ENCODE assay signal across 8 cellular contexts in the genomic region with DNA sequence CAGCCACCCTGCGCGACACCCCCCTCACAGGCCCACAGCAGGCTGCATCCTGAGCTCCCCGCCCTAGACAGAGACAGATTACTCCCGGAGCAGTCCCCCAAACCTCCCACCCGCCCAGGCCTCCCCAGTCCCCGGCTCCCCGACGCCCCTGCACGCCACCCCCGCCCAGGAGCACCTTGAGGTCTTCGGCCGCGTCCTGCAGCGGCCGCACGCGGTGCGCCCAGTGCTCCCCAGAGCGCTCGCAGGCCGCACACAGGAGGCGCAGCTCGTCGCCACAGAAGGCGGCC. TPM values are rescaled to one million over a fixed set of nuclear protein-coding genes. Genes with fewer than 3 reads are reported as not detected.
DNase-seq lines count a peak whose midpoint lies in the region; ATAC-seq and TF ChIP-seq lines count a peak whose summit lies in the region.

No MANE protein-coding gene starts in this region.

- intact Hi-C loops in activated CD4-positive, alpha-beta T cell treated with anti-CD3 and anti-CD28 coated beads for 36 hours (cut with DNase I, micrococcal nuclease): loop anchor here (1.0 to 10.0 kb wide), 12 partner anchors 27 to 1661 kb away; partner anchors contain the start of genes ARF1 (in 1 of the 2), GALNT2 (in 1 of the 2), GUK1 (in 1 of the 2) and JMJD4 (in 1 of the 2)

- no peaks in the 10 kb centered on the region for H3K9me3 ChIP-seq in thymus (ENCODE audit: control insufficient read depth)

- DNase-seq in activated CD4-positive, alpha-beta T cell treated with anti-CD3 and anti-CD28 coated beads for 36 hours: no peak
- no peak for DNase-seq in activated CD4-positive, alpha-beta T cell treated with anti-CD3 and anti-CD28 coated beads for 1 hour
- DNase-seq in activated naive CD8-positive, alpha-beta T cell treated with anti-CD3 and anti-CD28 coated beads for 36 hours: peak; percentile 35
- DNase-seq in kidney epithelial cell (ENCODE audit: low read depth) (no peak), cerebellar cortex (ENCODE audit: low spot score) (no peak), T1000 (lab: John Stamatoyannopoulos, UW) (no peak)

- H3K27me3 ChIP-seq in kidney epithelial cell (ENCODE audit: control insufficient read depth, insufficient read depth, low read length) (no peaks in the 10 kb centered on the region), thymus (ENCODE audit: control insufficient read depth, insufficient read depth) (no peaks in the 10 kb centered on the region)

- no peak for TF ChIP-seq CTCF in kidney epithelial cell (IDR thresholded peaks at IDR 0.05; ENCODE audit: insufficient read depth, low read length, poor library complexity, severe bottlenecking)

- CTCF ChIA-PET in activated CD4-positive, alpha-beta T cell treated with anti-CD3 and anti-CD28 coated beads for 36 hours (lab: Charles Lee): interaction anchor here (0.5 to 1.4 kb wide), 5 partner anchors 18 to 241 kb away, joined by 3 to 6 read pairs (median 3); no protein-coding TSS in a partner anchor

- H3K36me3 ChIP-seq in kidney epithelial cell (ENCODE audit: control insufficient read depth, insufficient read depth, low read length) (no peaks in the 10 kb centered on the region), thymus (ENCODE audit: control insufficient read depth, insufficient read depth) (peaks cover 34% of the 10 kb centered on the region)

- peak overlapping the region; percentile 15 for H3K27ac ChIP-seq in thymus (ENCODE audit: low read depth)

- ATAC-seq in activated CD4-positive, alpha-beta T cell treated with anti-CD3 and anti-CD28 coated beads for 36 hours: peak; percentile 2
- peak; percentile 23 for ATAC-seq in HG03135 (IDR thresholded peaks at IDR 0.05; ENCODE audit: unreplicated experiment)

- H3K27me3 Mint-ChIP-seq in activated CD4-positive, alpha-beta T cell treated with anti-CD3 and anti-CD28 coated beads for 36 hours: no peaks in the 10 kb centered on the region
- H3K27me3 Mint-ChIP-seq in activated naive CD8-positive, alpha-beta T cell treated with anti-CD3 and anti-CD28 coated beads for 36 hours: no peaks in the 10 kb centered on the region

- POLR2A ChIA-PET in activated CD4-positive, alpha-beta T cell treated with anti-CD3 and anti-CD28 coated beads for 36 hours (lab: Charles Lee): interaction anchor here (1.5 to 2.2 kb wide), 2 partner anchors 52 to 240 kb away, joined by 4 to 14 read pairs; partner anchors contain the start of gene IBA57

- peak overlapping the region; percentile 92 for H3K4me3 Mint-ChIP-seq in activated CD4-positive, alpha-beta T cell treated with anti-CD3 and anti-CD28 coated beads for 36 hours
- peak overlapping the region; percentile 98 for H3K4me3 Mint-ChIP-seq in activated naive CD8-positive, alpha-beta T cell treated with anti-CD3 and anti-CD28 coated beads for 36 hours

- H3K4me1 Mint-ChIP-seq in activated CD4-positive, alpha-beta T cell treated with anti-CD3 and anti-CD28 coated beads for 36 hours: peaks cover 46% of the 10 kb centered on the region
- peaks cover 40% of the 10 kb centered on the region for H3K4me1 Mint-ChIP-seq in activated naive CD8-positive, alpha-beta T cell treated with anti-CD3 and anti-CD28 coated beads for 36 hours

- peak overlapping the region; percentile 93 for H3K27ac Mint-ChIP-seq in activated CD4-positive, alpha-beta T cell treated with anti-CD3 and anti-CD28 coated beads for 36 hours
- peak overlapping the region; percentile 93 for H3K27ac Mint-ChIP-seq in activated naive CD8-positive, alpha-beta T cell treated with anti-CD3 and anti-CD28 coated beads for 36 hours

- WGBS in thymus: 2% methylated on average over 25 of the region's 25 CpGs

- no peaks in the 10 kb centered on the region for H3K9me3 Mint-ChIP-seq in activated CD4-positive, alpha-beta T cell treated with anti-CD3 and anti-CD28 coated beads for 36 hours (ENCODE audit: low read depth)
- H3K9me3 Mint-ChIP-seq in activated naive CD8-positive, alpha-beta T cell treated with anti-CD3 and anti-CD28 coated beads for 36 hours: no peaks in the 10 kb centered on the region

- peaks cover 36% of the 10 kb centered on the region for H3K36me3 Mint-ChIP-seq in activated CD4-positive, alpha-beta T cell treated with anti-CD3 and anti-CD28 coated beads for 36 hours (ENCODE audit: low read depth)
- H3K36me3 Mint-ChIP-seq in activated naive CD8-positive, alpha-beta T cell treated with anti-CD3 and anti-CD28 coated beads for 36 hours: peaks cover 31% of the 10 kb centered on the region

- H3K4me3 ChIP-seq in kidney epithelial cell (ENCODE audit: low read depth, low read length) (peak overlapping the region; percentile 64), thymus (ENCODE audit: low read length) (peak overlapping the region; percentile 89)

- peaks cover 24% of the 10 kb centered on the region for H3K4me1 ChIP-seq in thymus (ENCODE audit: control insufficient read depth, insufficient read depth, low read length)

RNA-seq across cellular contexts. Expression of gene TRIM11, which starts 0.7 kb away (rescaled TPM):
- total RNA-seq in activated CD4-positive, alpha-beta T cell treated with anti-CD3 and anti-CD28 coated beads for 36 hours: 10 to 100 TPM; 27.0 to 33.3 TPM
- 10 to 100 TPM; 32.7 to 36.1 TPM for total RNA-seq in activated naive CD8-positive, alpha-beta T cell treated with anti-CD3 and anti-CD28 coated beads for 36 hours
- 47.0 and 59.9 TPM in 2 replicates for total RNA-seq in kidney epithelial cell
- 21.8 TPM for polyA plus RNA-seq in thymus

RNA-seq across cellular contexts. Expression of gene TRIM17, which starts 10.7 kb away (rescaled TPM):
- 1 to 10 TPM; 1.2 to 1.3 TPM for total RNA-seq in activated CD4-positive, alpha-beta T cell treated with anti-CD3 and anti-CD28 coated beads for 36 hours
- 1 to 10 TPM; 1.3 to 1.9 TPM for total RNA-seq in activated naive CD8-positive, alpha-beta T cell treated with anti-CD3 and anti-CD28 coated beads for 36 hours
- total RNA-seq in kidney epithelial cell: 4.6 and 6.1 TPM in 2 replicates
- 0.50 TPM for polyA plus RNA-seq in thymus
